Comparison of ENCODE assay signal across 1 cellular context in genomic region chr12:59595097-59595496, GRCh38.
TF ChIP-seq lines count a peak whose summit lies in the region.

No MANE protein-coding gene starts in this region.

TF ChIP-seq in HepG2, 621 proteins besides CTCF, POLR2A, EP300 and RAD21 (continued from another document):
- no peak for TF ChIP-seq ZBTB40 (IDR thresholded peaks at IDR 0.05)
- TF ChIP-seq ZBTB40 (CRISPR knock-in tag; IDR thresholded peaks at IDR 0.05): no peak
- TF ChIP-seq PHF21A (CRISPR knock-in tag; IDR thresholded peaks at IDR 0.05): no peak
- TF ChIP-seq RARG (CRISPR knock-in tag; IDR thresholded peaks at IDR 0.05; ENCODE audit: low read depth): no peak
- TF ChIP-seq ZMAT3 (CRISPR knock-in tag; conservative IDR thresholded peaks at IDR 0.05): no peak
- TF ChIP-seq NRL (CRISPR knock-in tag; IDR thresholded peaks at IDR 0.05; ENCODE audit: borderline replicate concordance): no peak
- no peak for TF ChIP-seq PATZ1 (CRISPR knock-in tag; IDR thresholded peaks at IDR 0.05)
- TF ChIP-seq MLX (CRISPR knock-in tag; IDR thresholded peaks at IDR 0.05): no peak
TF ChIP-seq in HepG2: peak in this region for 0.
